Comparison of ENCODE assay signal across 8 cellular contexts in the genomic region with DNA sequence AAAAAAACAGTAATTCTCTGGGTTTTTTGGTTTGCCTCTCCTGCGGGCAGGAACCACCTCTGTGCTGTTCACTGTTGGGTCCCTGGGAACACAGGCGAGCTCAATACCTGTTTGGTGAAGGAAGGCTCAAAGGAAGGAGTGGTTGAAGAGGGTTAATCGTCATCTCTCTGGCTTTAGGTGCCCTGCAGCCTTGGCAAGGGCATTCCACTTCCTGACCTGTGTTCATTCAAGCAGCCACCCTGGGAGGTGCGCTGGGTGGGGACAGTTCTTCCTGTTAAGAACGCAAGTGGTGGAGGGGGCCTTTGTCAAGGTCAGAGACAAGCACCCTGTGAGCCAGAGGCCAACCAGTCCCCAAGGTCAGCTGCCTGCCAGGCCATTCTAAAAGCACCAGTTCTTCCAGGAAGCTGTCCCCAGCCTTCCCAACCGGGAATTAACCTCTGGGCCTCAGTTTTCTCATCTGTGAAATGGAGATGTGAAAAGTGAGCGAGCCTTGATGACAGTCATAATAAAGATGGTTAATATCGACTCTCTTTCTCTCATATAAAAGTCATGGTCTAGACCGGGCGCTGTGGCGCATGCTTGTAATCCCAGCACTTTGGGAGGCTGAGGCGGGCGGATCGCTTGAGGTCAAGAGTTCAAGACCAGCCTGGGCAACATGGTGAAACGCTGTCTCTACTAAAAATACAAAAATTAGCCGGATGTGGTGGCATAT. TPM values are rescaled to one million over a fixed set of nuclear protein-coding genes. Genes with fewer than 3 reads are reported as not detected.
A peak's percentile ranks its signal among the peaks of the same experiment; 100 is the strongest.
DNase-seq lines count a peak whose midpoint lies in the region; ATAC-seq and TF ChIP-seq lines count a peak whose summit lies in the region.

No MANE protein-coding gene starts in this region.

- H3K4me3 ChIP-seq in BLaER1 (no peak overlapping the region), OCI-LY1 (ENCODE audit: low read depth, low read length, poor library complexity, severe bottlenecking) (no peak overlapping the region), mesendoderm (ENCODE audit: low read length) (no peak overlapping the region)

- TF ChIP-seq CTCF in OCI-LY1 (IDR thresholded peaks at IDR 0.05; ENCODE audit: low read length) (no peak), nephron progenitor cell (IDR thresholded peaks at IDR 0.05) (no peak)

- no peak overlapping the region for H2BK120ac ChIP-seq in mesendoderm (ENCODE audit: low read depth, low read length)

- H3K9me2 ChIP-seq in OCI-LY1 (ENCODE audit: low read depth, low read length): no peaks in the 10 kb centered on the region

- no peak for ATAC-seq in GM21423 (IDR thresholded peaks at IDR 0.05; ENCODE audit: unreplicated experiment)

- no peaks in the 10 kb centered on the region for H3K9me3 ChIP-seq in BLaER1
- H3K9me3 ChIP-seq in OCI-LY1 (ENCODE audit: low read length): no peaks in the 10 kb centered on the region

- no CpG with 5 or more reads among the region's 16 CpGs for WGBS in mesendoderm (ENCODE audit: extremely low coverage, insufficient coverage, low lambda C conversion rate)

- no peak overlapping the region for H4K5ac ChIP-seq in mesendoderm (ENCODE audit: low read length)

- H3K4me3 Mint-ChIP-seq in activated naive CD8-positive, alpha-beta T cell treated with anti-CD3 and anti-CD28 coated beads for 36 hours: peak overlapping the region; percentile 56
- no peak overlapping the region for H3K4me3 Mint-ChIP-seq in nephron progenitor cell

- H3K9ac ChIP-seq in BLaER1 (no peak overlapping the region), OCI-LY1 (ENCODE audit: low read length) (peak overlapping the region; percentile 22; the same call in 1 of the 2 replicates), mesendoderm (ENCODE audit: low read length) (no peak overlapping the region)

- no peak overlapping the region for H3K4ac ChIP-seq in mesendoderm (ENCODE audit: low read depth, low read length)

- H3K36me3 ChIP-seq in BLaER1: peaks cover 30% of the 10 kb centered on the region
- H3K36me3 ChIP-seq in OCI-LY1 (ENCODE audit: insufficient read depth, low read length): peaks cover 5% of the 10 kb centered on the region; the same call in 1 of the 2 replicates
- H3K36me3 ChIP-seq in mesendoderm (ENCODE audit: control insufficient read depth, insufficient read depth, low read length): no peaks in the 10 kb centered on the region

- H2AK5ac ChIP-seq in mesendoderm (ENCODE audit: low read length): no peak overlapping the region

- H3K9me3 Mint-ChIP-seq in activated naive CD8-positive, alpha-beta T cell treated with anti-CD3 and anti-CD28 coated beads for 36 hours: no peaks in the 10 kb centered on the region
- H3K9me3 Mint-ChIP-seq in nephron progenitor cell: no peaks in the 10 kb centered on the region

- H3K23ac ChIP-seq in mesendoderm (ENCODE audit: low read length): peak overlapping the region; percentile 45

- no peak overlapping the region for H2AFZ ChIP-seq in OCI-LY1 (ENCODE audit: low read length)

- no peaks in the 10 kb centered on the region for H3K79me1 ChIP-seq in mesendoderm (ENCODE audit: low read length)

- no peaks in the 10 kb centered on the region for H3K79me2 ChIP-seq in OCI-LY1 (ENCODE audit: insufficient read depth, low read length)
- H3K79me2 ChIP-seq in mesendoderm (ENCODE audit: control insufficient read depth, insufficient read depth, low read length): no peaks in the 10 kb centered on the region

- H3K36me3 Mint-ChIP-seq in activated naive CD8-positive, alpha-beta T cell treated with anti-CD3 and anti-CD28 coated beads for 36 hours: peaks cover 67% of the 10 kb centered on the region
- peaks cover 5% of the 10 kb centered on the region for H3K36me3 Mint-ChIP-seq in nephron progenitor cell (ENCODE audit: low read depth)

- DNase-seq in activated naive CD8-positive, alpha-beta T cell treated with anti-CD3 and anti-CD28 coated beads for 36 hours: no peak
- no peak for DNase-seq in mesendoderm
- DNase-seq in superior temporal gyrus (ENCODE audit: extremely low spot score): no peak
- no peak for DNase-seq in nephron progenitor cell
- no peak for DNase-seq in kidney glomerular epithelial cell (lab: John Stamatoyannopoulos, UW)

- H4K8ac ChIP-seq in mesendoderm (ENCODE audit: low read depth, low read length): no peak overlapping the region

- H2BK15ac ChIP-seq in mesendoderm (replicated peaks; ENCODE audit: low read depth): no peak overlapping the region

- H3K4me2 ChIP-seq in BLaER1: peak overlapping the region; percentile 93
- H3K4me2 ChIP-seq in OCI-LY1 (ENCODE audit: low read length): peak overlapping the region; percentile 38; the same call in 1 of the 2 replicates
- no peak overlapping the region for H3K4me2 ChIP-seq in mesendoderm (ENCODE audit: low read length)

- no peak overlapping the region for H2BK5ac ChIP-seq in mesendoderm (ENCODE audit: low read length)

- peak overlapping the region; percentile 98 for H3K27ac Mint-ChIP-seq in activated naive CD8-positive, alpha-beta T cell treated with anti-CD3 and anti-CD28 coated beads for 36 hours
- no peak overlapping the region for H3K27ac Mint-ChIP-seq in nephron progenitor cell

- H3K56ac ChIP-seq in mesendoderm (ENCODE audit: low read length): no peak overlapping the region

- H3K18ac ChIP-seq in mesendoderm (ENCODE audit: low read length): no peak overlapping the region

- H4K20me1 ChIP-seq in BLaER1: peaks cover 18% of the 10 kb centered on the region
- no peaks in the 10 kb centered on the region for H4K20me1 ChIP-seq in OCI-LY1 (ENCODE audit: insufficient read depth, low read length)

- H3K27me3 ChIP-seq in BLaER1: no peaks in the 10 kb centered on the region
- no peaks in the 10 kb centered on the region for H3K27me3 ChIP-seq in OCI-LY1 (ENCODE audit: insufficient read depth, low read length)
- H3K27me3 ChIP-seq in mesendoderm (ENCODE audit: insufficient read depth, low read length, poor library complexity): no peaks in the 10 kb centered on the region

- no peaks in the 10 kb centered on the region for H3K27me3 Mint-ChIP-seq in activated naive CD8-positive, alpha-beta T cell treated with anti-CD3 and anti-CD28 coated beads for 36 hours
- H3K27me3 Mint-ChIP-seq in nephron progenitor cell (ENCODE audit: low read depth, poor library complexity): peaks cover 7% of the 10 kb centered on the region

- H3K4me1 Mint-ChIP-seq in activated naive CD8-positive, alpha-beta T cell treated with anti-CD3 and anti-CD28 coated beads for 36 hours: peaks cover 83% of the 10 kb centered on the region
- H3K4me1 Mint-ChIP-seq in nephron progenitor cell: peaks cover 48% of the 10 kb centered on the region

- peak overlapping the region; percentile 56; the same call in 1 of the 2 replicates for H3K27ac ChIP-seq in BLaER1
- peak overlapping the region; percentile 91 for H3K27ac ChIP-seq in OCI-LY1 (ENCODE audit: low read depth, low read length, poor library complexity, severe bottlenecking)
- H3K27ac ChIP-seq in mesendoderm (ENCODE audit: low read depth, low read length): no peak overlapping the region

- H3F3A ChIP-seq in OCI-LY1 (ENCODE audit: insufficient read depth, low read length): no peaks in the 10 kb centered on the region

- H3K4me1 ChIP-seq in BLaER1 (peaks cover 70% of the 10 kb centered on the region), OCI-LY1 (ENCODE audit: insufficient read depth, low read length, severe bottlenecking) (peaks cover 74% of the 10 kb centered on the region), mesendoderm (ENCODE audit: control insufficient read depth, low read depth, low read length) (no peaks in the 10 kb centered on the region)

RNA-seq across cellular contexts. Expression of a gene that starts 6.3 kb away (rescaled TPM):
- total RNA-seq in activated naive CD8-positive, alpha-beta T cell treated with anti-CD3 and anti-CD28 coated beads for 36 hours: 10 to 100 TPM; 78.6 to 85.5 TPM
- 15.5 TPM for polyA plus RNA-seq in mesendoderm (2013, experiment 1 of 2)
- 15.0 TPM for polyA plus RNA-seq in mesendoderm (2013, experiment 2 of 2)

RNA-seq across cellular contexts. Expression of a gene that starts 16.6 kb away (rescaled TPM):
- total RNA-seq in activated naive CD8-positive, alpha-beta T cell treated with anti-CD3 and anti-CD28 coated beads for 36 hours: 10 to 100 TPM; 15.0 to 15.6 TPM
- 11.4 TPM for polyA plus RNA-seq in mesendoderm (2013, experiment 1 of 2)
- 11.6 TPM for polyA plus RNA-seq in mesendoderm (2013, experiment 2 of 2)
